1 cellular context compared by ENCODE assay signal in the genomic region with DNA sequence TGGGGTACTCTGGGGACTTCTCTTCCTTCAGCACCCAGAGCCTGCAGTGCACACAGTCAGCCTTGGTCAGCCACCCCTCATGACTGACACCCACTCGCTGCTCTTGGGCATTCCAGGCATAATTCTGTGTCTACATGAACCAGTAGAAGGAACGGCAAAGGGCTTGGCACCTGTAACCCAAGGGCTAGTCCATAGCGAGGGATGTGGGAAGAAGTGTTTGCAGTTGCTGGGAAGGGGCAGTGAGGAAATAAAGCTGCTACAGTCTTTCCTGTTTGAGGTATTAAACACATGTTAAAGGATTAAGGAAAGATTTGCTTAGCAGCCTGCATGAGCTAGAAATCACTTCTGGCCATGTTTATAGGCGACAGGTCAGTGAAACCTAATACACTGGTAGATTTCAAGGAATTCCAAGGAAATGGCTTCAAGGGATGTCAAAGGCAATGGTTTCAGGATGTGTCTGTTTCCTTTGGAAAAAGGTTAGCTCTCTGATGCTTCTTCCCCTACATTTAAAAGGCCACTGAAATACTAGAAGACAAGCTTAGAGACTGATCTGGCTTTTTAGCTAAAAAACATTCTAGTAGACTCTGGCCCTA.
A peak's percentile ranks its signal among the peaks of the same experiment; 100 is the strongest.
TF ChIP-seq lines count a peak whose summit lies in the region.

No MANE protein-coding gene starts in this region.

TF ChIP-seq in HEK293, 187 proteins besides CTCF, POLR2A, EP300 and RAD21:
- 0 out of 2 replicates have a peak, but pooled peaks have one; percentile 24 for TF ChIP-seq SCRT2 (tag by site-specific recombination; IDR thresholded peaks at IDR 0.05)
- no peak for TF ChIP-seq ZNF529 (tag by site-specific recombination; IDR thresholded peaks at IDR 0.05; ENCODE audit: insufficient replicate concordance)
